ENCODE assay signal across 1 cellular context in the genomic region with DNA sequence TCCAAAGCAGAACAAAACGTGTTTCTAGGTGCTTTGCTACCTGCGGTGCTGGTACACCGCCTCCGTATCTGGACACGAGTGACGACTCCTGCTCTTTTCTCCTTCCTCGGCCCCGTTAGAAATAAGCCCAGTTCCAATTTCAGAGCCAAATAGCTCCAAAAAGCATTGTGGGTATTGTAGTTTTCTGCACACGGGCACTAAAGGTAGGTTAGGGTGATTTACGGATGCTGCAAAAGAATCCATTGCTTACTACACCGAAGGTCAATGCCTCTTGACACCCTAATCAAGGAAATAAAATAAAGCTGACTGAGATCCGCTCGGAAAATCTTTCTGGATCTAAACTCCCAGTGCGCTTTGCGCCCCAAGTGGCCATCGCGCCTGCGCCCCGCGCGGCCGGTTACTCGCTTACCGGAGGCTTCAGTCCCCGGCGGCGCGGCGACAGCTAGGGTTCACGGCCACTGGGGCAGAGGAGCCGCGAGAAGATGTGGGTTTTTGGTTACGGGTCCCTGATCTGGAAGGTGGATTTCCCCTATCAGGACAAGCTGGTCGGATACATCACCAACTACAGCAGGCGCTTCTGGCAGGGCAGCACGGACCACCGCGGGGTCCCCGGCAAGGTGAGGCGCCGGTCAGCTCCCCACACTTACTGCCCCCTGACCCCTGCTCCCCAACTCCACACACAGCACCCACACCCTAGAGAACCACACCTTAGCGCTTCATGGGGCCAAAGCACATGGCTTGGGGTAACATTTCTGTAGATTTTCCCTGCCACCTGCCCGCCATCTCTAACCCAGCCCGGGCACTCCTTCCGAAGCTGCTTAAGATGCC.
A peak's percentile ranks its signal among the peaks of the same experiment; 100 is the strongest.
TF ChIP-seq lines count a peak whose summit lies in the region.

A gene (plus strand): TSS at position 400 of the 828 bp plus-strand sequence. CDS start 83 bp downstream, at position 483.

TF ChIP-seq in GM12878, 131 proteins besides CTCF, POLR2A, EP300 and RAD21 (continued from another document):
- TF ChIP-seq, protein P1, sequence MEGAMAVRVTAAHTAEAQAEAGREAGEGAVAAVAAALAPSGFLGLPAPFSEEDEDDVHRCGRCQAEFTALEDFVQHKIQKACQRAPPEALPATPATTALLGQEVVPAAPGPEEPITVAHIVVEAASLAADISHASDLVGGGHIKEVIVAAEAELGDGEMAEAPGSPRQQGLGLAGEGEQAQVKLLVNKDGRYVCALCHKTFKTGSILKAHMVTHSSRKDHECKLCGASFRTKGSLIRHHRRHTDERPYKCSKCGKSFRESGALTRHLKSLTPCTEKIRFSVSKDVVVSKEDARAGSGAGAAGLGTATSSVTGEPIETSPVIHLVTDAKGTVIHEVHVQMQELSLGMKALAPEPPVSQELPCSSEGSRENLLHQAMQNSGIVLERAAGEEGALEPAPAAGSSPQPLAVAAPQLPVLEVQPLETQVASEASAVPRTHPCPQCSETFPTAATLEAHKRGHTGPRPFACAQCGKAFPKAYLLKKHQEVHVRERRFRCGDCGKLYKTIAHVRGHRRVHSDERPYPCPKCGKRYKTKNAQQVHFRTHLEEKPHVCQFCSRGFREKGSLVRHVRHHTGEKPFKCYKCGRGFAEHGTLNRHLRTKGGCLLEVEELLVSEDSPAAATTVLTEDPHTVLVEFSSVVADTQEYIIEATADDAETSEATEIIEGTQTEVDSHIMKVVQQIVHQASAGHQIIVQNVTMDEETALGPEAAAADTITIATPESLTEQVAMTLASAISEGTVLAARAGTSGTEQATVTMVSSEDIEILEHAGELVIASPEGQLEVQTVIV (IDR thresholded peaks at IDR 0.05; ENCODE audit: borderline replicate concordance, partially characterized antibody) = peak; percentile 75
- TF ChIP-seq, protein P2, sequence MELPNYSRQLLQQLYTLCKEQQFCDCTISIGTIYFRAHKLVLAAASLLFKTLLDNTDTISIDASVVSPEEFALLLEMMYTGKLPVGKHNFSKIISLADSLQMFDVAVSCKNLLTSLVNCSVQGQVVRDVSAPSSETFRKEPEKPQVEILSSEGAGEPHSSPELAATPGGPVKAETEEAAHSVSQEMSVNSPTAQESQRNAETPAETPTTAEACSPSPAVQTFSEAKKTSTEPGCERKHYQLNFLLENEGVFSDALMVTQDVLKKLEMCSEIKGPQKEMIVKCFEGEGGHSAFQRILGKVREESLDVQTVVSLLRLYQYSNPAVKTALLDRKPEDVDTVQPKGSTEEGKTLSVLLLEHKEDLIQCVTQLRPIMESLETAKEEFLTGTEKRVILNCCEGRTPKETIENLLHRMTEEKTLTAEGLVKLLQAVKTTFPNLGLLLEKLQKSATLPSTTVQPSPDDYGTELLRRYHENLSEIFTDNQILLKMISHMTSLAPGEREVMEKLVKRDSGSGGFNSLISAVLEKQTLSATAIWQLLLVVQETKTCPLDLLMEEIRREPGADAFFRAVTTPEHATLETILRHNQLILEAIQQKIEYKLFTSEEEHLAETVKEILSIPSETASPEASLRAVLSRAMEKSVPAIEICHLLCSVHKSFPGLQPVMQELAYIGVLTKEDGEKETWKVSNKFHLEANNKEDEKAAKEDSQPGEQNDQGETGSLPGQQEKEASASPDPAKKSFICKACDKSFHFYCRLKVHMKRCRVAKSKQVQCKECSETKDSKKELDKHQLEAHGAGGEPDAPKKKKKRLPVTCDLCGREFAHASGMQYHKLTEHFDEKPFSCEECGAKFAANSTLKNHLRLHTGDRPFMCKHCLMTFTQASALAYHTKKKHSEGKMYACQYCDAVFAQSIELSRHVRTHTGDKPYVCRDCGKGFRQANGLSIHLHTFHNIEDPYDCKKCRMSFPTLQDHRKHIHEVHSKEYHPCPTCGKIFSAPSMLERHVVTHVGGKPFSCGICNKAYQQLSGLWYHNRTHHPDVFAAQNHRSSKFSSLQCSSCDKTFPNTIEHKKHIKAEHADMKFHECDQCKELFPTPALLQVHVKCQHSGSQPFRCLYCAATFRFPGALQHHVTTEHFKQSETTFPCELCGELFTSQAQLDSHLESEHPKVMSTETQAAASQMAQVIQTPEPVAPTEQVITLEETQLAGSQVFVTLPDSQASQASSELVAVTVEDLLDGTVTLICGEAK (IDR thresholded peaks at IDR 0.05; ENCODE audit: borderline replicate concordance) = peak; percentile 19; the same call in 1 of the 2 replicates
- TF ChIP-seq NR2C2 (IDR thresholded peaks at IDR 0.05; ENCODE audit: borderline replicate concordance, control insufficient read depth, insufficient read length, low read depth) (no peak), POLR2AphosphoS2 (IDR thresholded peaks at IDR 0.05; ENCODE audit: low read depth, low read length) (peak; percentile 55; the same call in 1 of the 2 replicates), SIX5 (IDR thresholded peaks at IDR 0.05; ENCODE audit: low read depth, low read length, severe bottlenecking) (peak; percentile 79), MTA3 (IDR thresholded peaks at IDR 0.05; ENCODE audit: borderline replicate concordance, low read length) (0 out of 2 replicates have a peak, but pooled peaks have one; percentile 47)
- TF ChIP-seq, protein P3, sequence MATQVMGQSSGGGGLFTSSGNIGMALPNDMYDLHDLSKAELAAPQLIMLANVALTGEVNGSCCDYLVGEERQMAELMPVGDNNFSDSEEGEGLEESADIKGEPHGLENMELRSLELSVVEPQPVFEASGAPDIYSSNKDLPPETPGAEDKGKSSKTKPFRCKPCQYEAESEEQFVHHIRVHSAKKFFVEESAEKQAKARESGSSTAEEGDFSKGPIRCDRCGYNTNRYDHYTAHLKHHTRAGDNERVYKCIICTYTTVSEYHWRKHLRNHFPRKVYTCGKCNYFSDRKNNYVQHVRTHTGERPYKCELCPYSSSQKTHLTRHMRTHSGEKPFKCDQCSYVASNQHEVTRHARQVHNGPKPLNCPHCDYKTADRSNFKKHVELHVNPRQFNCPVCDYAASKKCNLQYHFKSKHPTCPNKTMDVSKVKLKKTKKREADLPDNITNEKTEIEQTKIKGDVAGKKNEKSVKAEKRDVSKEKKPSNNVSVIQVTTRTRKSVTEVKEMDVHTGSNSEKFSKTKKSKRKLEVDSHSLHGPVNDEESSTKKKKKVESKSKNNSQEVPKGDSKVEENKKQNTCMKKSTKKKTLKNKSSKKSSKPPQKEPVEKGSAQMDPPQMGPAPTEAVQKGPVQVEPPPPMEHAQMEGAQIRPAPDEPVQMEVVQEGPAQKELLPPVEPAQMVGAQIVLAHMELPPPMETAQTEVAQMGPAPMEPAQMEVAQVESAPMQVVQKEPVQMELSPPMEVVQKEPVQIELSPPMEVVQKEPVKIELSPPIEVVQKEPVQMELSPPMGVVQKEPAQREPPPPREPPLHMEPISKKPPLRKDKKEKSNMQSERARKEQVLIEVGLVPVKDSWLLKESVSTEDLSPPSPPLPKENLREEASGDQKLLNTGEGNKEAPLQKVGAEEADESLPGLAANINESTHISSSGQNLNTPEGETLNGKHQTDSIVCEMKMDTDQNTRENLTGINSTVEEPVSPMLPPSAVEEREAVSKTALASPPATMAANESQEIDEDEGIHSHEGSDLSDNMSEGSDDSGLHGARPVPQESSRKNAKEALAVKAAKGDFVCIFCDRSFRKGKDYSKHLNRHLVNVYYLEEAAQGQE (IDR thresholded peaks at IDR 0.05; ENCODE audit: low read depth, low read length) = no peak
- TF ChIP-seq, protein P4, sequence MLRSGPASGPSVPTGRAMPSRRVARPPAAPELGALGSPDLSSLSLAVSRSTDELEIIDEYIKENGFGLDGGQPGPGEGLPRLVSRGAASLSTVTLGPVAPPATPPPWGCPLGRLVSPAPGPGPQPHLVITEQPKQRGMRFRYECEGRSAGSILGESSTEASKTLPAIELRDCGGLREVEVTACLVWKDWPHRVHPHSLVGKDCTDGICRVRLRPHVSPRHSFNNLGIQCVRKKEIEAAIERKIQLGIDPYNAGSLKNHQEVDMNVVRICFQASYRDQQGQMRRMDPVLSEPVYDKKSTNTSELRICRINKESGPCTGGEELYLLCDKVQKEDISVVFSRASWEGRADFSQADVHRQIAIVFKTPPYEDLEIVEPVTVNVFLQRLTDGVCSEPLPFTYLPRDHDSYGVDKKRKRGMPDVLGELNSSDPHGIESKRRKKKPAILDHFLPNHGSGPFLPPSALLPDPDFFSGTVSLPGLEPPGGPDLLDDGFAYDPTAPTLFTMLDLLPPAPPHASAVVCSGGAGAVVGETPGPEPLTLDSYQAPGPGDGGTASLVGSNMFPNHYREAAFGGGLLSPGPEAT (IDR thresholded peaks at IDR 0.05; ENCODE audit: low read depth) = no peak
- TF ChIP-seq, protein P5, sequence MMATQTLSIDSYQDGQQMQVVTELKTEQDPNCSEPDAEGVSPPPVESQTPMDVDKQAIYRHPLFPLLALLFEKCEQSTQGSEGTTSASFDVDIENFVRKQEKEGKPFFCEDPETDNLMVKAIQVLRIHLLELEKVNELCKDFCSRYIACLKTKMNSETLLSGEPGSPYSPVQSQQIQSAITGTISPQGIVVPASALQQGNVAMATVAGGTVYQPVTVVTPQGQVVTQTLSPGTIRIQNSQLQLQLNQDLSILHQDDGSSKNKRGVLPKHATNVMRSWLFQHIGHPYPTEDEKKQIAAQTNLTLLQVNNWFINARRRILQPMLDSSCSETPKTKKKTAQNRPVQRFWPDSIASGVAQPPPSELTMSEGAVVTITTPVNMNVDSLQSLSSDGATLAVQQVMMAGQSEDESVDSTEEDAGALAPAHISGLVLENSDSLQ (IDR thresholded peaks at IDR 0.05) = peak; percentile 47; the same call in 1 of the 2 replicates
TF ChIP-seq in GM12878: peak in this region for 40.
